11 cellular contexts compared by ENCODE assay signal in the genomic region with DNA sequence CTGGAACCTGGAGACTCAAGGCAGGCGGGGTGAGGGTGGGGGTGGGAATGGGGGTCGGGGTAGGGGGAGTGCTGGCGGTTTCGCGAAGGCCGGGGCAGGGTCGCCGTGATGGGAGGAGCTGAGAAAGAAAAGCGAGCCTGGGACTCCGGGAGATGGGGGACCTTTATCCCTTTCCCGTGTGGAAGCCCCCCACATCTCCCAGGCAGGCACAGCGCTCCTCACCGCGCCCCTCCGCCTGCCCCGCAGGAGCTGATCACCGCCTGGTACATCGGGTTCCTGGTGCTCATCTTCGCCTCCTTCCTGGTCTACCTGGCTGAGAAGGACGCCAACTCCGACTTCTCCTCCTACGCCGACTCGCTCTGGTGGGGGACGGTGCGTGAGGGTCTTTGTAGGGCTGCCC. TPM values are rescaled to one million over a fixed set of nuclear protein-coding genes. Genes with fewer than 3 reads are reported as not detected.
A peak's percentile ranks its signal among the peaks of the same experiment; 100 is the strongest.
DNase-seq lines count a peak whose midpoint lies in the region; ATAC-seq, FAIRE-seq and TF ChIP-seq lines count a peak whose summit lies in the region.
"Had no signal": no experiment of that assay in that cellular context is flagged by ENCODE, and none has a peak within 500 bp of the region (broad histone marks: within the 10 kb centered on the region; RNA-seq: fewer than 3 reads in every experiment).

No MANE protein-coding gene starts in this region.

- H2AFZ ChIP-seq in PC-3 (ENCODE audit: low read length) = no peak overlapping the region

- H3K27me3 Mint-ChIP-seq in CD4-positive, alpha-beta T cell = no peaks in the 10 kb centered on the region
- H3K27me3 Mint-ChIP-seq in nephron (ENCODE audit: low read depth) = peaks cover 32% of the 10 kb centered on the region

- peaks cover 13% of the 10 kb centered on the region for H3K4me1 Mint-ChIP-seq in CD4-positive, alpha-beta T cell (ENCODE audit: low read depth)
- H3K4me1 Mint-ChIP-seq in nephron = peaks cover 6% of the 10 kb centered on the region

- peaks cover 7% of the 10 kb centered on the region; the same call in 1 of the 2 replicates for H3K4me1 ChIP-seq in HUES48 (ENCODE audit: control insufficient read depth, insufficient read depth, low read length)
- no peaks in the 10 kb centered on the region for H3K4me1 ChIP-seq in PC-3 (ENCODE audit: insufficient read depth, low read length)
- H3K4me1 ChIP-seq in Peyer's patch = peaks cover 0 to 9% (median 2%) of the 10 kb centered on the region in 4 donors

- no peak overlapping the region for H3K4me2 ChIP-seq in PC-3 (ENCODE audit: low read length)
- H3K4me2 ChIP-seq: SK-N-SH had no signal

- no peak for DNase-seq in CD4-positive, alpha-beta T cell
- DNase-seq in bronchial epithelial cell (ENCODE audit: low read depth) (no peak), PC-3 (no peak), NCI-H1436 treated with DMSO at 0.1 percent for 48 hours (lab: John Stamatoyannopoulos, UW) (no peak), Peyer's patch (no peak)
- DNase-seq: SK-N-SH had no signal

- H3K27ac ChIP-seq in CD4-positive, alpha-beta T cell (ENCODE audit: low read depth, low read length) = no peak overlapping the region
- H3K27ac ChIP-seq in HUES48 (ENCODE audit: low read depth, low read length) (no peak overlapping the region), PC-3 (ENCODE audit: low read length) (no peak overlapping the region), Peyer's patch (no peak overlapping the region)

- H4K20me1 ChIP-seq in PC-3 (ENCODE audit: low read length) = no peaks in the 10 kb centered on the region

- H3K36me3 Mint-ChIP-seq in CD4-positive, alpha-beta T cell (ENCODE audit: low read depth) = no peaks in the 10 kb centered on the region
- no peaks in the 10 kb centered on the region for H3K36me3 Mint-ChIP-seq in nephron (ENCODE audit: low read depth)
- H3K36me3 Mint-ChIP-seq: activated naive CD4-positive, alpha-beta T cell treated with anti-CD3 and anti-CD28 coated beads, Interleukin-2, amount 50 U/mL, for 72 hours had no signal

- H3K4me3 Mint-ChIP-seq in CD4-positive, alpha-beta T cell = peak overlapping the region; percentile 58
- peak overlapping the region; percentile 53 to 70 (median 68) for H3K4me3 Mint-ChIP-seq in nephron

- TF ChIP-seq CTCF in CD4-positive, alpha-beta T cell (IDR thresholded peaks at IDR 0.05) = no peak
- TF ChIP-seq CTCF in bronchial epithelial cell (IDR thresholded peaks at IDR 0.05; ENCODE audit: insufficient read depth, low read length, severe bottlenecking) (no peak), nephron (IDR thresholded peaks at IDR 0.05; ENCODE audit: unreplicated experiment in 3 of 3) (no peak), PC-3 (conservative IDR thresholded peaks at IDR 0.05; ENCODE audit: low read depth, low read length) (no peak), Peyer's patch (IDR thresholded peaks at IDR 0.05) (no peak)

- H3K9me3 ChIP-seq in CD4-positive, alpha-beta T cell (ENCODE audit: control insufficient read depth, low read length) = no peaks in the 10 kb centered on the region
- H3K9me3 ChIP-seq in HUES48 (ENCODE audit: control insufficient read depth, insufficient read depth, low read length) (no peaks in the 10 kb centered on the region), PC-3 (ENCODE audit: low read length) (no peaks in the 10 kb centered on the region), Peyer's patch (no peaks in the 10 kb centered on the region)
- H3K9me3 ChIP-seq: SK-N-SH had no signal

- no peak for ATAC-seq in CD4-positive, alpha-beta T cell (ENCODE audit: poor library complexity)
- no peak for ATAC-seq in PC-3

- no TSS peak for BruUV-seq in PC-3 (replicated peaks; lab: Mats Ljungman, UMichigan)

- no peaks in the 10 kb centered on the region for H3K36me3 ChIP-seq in HUES48 (ENCODE audit: control insufficient read depth, insufficient read depth, low read length)
- H3K36me3 ChIP-seq in bronchial epithelial cell (ENCODE audit: control insufficient read depth, insufficient read depth, low read length) = no peaks in the 10 kb centered on the region
- no peaks in the 10 kb centered on the region for H3K36me3 ChIP-seq in PC-3 (ENCODE audit: low read depth, low read length)
- H3K36me3 ChIP-seq in Peyer's patch = no peaks in the 10 kb centered on the region

- H3K9me2 ChIP-seq in PC-3 (replicated peaks; ENCODE audit: low read length) = no peaks in the 10 kb centered on the region
- H3K9me2 ChIP-seq: SK-N-SH had no signal

- no peak for FAIRE-seq in bronchial epithelial cell (lab: Jason Lieb, UNC)
- FAIRE-seq: colon, islet of Langerhans had no signal

- H3K9me3 Mint-ChIP-seq in CD4-positive, alpha-beta T cell = no peaks in the 10 kb centered on the region
- no peaks in the 10 kb centered on the region for H3K9me3 Mint-ChIP-seq in nephron
- H3K9me3 Mint-ChIP-seq: activated naive CD4-positive, alpha-beta T cell treated with anti-CD3 and anti-CD28 coated beads, Interleukin-2, amount 50 U/mL, for 72 hours had no signal

- CTCF ChIA-PET in CD4-positive, alpha-beta T cell (lab: Charles Lee) = interaction anchor here (1.3 kb wide), 1 partner anchor 45 kb away, joined by 3 read pairs; no protein-coding TSS in a partner anchor
- CTCF ChIA-PET in PC-3 (lab: Charles Lee) = no interaction called here

- POLR2A ChIA-PET in CD4-positive, alpha-beta T cell (lab: Charles Lee) = interaction anchor here (0.7 to 1.8 kb wide), 4 partner anchors 16 to 128 kb away, joined by 3 to 10 read pairs (median 6); a partner anchor contains a TSS
- POLR2A ChIA-PET in PC-3 (lab: Charles Lee; ENCODE audit: unreplicated experiment) = no interaction called here

- H3K79me2 ChIP-seq in PC-3 (ENCODE audit: low read length) = no peaks in the 10 kb centered on the region

- H3K4me3 ChIP-seq in HUES48 (ENCODE audit: low read depth, low read length) = peak overlapping the region; percentile 70; the same call in 1 of the 2 replicates
- H3K4me3 ChIP-seq in bronchial epithelial cell (ENCODE audit: low read depth, low read length) = peak overlapping the region; percentile 39
- no peak overlapping the region for H3K4me3 ChIP-seq in PC-3 (ENCODE audit: low read length)
- peak overlapping the region in 2 of 4 donors; percentile 41 to 53 for H3K4me3 ChIP-seq in Peyer's patch

- H3K9ac ChIP-seq in HUES48 (ENCODE audit: low read depth, low read length) (no peak overlapping the region), PC-3 (ENCODE audit: low read length) (no peak overlapping the region)
- H3K9ac ChIP-seq: SK-N-SH had no signal

- no peaks in the 10 kb centered on the region for H3F3A ChIP-seq in PC-3 (ENCODE audit: low read length, unreplicated experiment)

- H3K27ac Mint-ChIP-seq in CD4-positive, alpha-beta T cell = peak overlapping the region; percentile 88
- H3K27ac Mint-ChIP-seq in nephron = no peak overlapping the region

- intact Hi-C loops in CD4-positive, alpha-beta T cell (cut with DNase I, micrococcal nuclease) = loop anchor here in 1 of 2 experiments (2.0 kb wide), 1 partner anchor 44 kb away; a partner anchor contains a TSS
- intact Hi-C loops in PC-3 (cut with micrococcal nuclease) = no loop called here

- TF ChIP-seq POLR2A in Peyer's patch (IDR thresholded peaks at IDR 0.05) = no peak

- H3K27me3 ChIP-seq in CD4-positive, alpha-beta T cell (ENCODE audit: control insufficient read depth, insufficient read depth, low read length) = no peaks in the 10 kb centered on the region
- H3K27me3 ChIP-seq in HUES48 (ENCODE audit: control insufficient read depth, insufficient read depth, low read length) (peaks cover 21% of the 10 kb centered on the region), bronchial epithelial cell (ENCODE audit: control insufficient read depth, insufficient read depth, low read length) (peaks cover 9% of the 10 kb centered on the region), PC-3 (ENCODE audit: low read length) (no peaks in the 10 kb centered on the region), Peyer's patch (no peaks in the 10 kb centered on the region)

RNA-seq across cellular contexts. Expression of a gene that starts 35.5 kb away (rescaled TPM):
- total RNA-seq in CD4-positive, alpha-beta T cell = under 1 TPM; 0.25 to 0.30 TPM
- total RNA-seq in bronchial epithelial cell = under 0.01 TPM in 2 replicates
- 1.1 and 2.5 TPM in 2 replicates for total RNA-seq in PC-3 (2014; rRNA removed)
- total RNA-seq in Peyer's patch = 1 to 10 TPM; 1.1 to 3.3 (median 2.4) TPM

RNA-seq across cellular contexts. Expression of a gene that starts 43.1 kb away (rescaled TPM):
- total RNA-seq in CD4-positive, alpha-beta T cell = 10 to 100 TPM; 51.6 to 52.0 TPM
- total RNA-seq in bronchial epithelial cell (4.7 and 5.0 TPM in 2 replicates), PC-3 (2014; rRNA removed) (10.6 and 12.0 TPM in 2 replicates), Peyer's patch (10 to 100 TPM in 1 of 4 donors, 1 to 10 TPM in 3; 2.0 to 19.0 (median 2.3) TPM)
